In genomic region chr10:63677001-63677400, GRCh38 we compare ENCODE assay signal across 26 cellular contexts.
"Had no signal": no experiment of that assay in that cellular context is flagged by ENCODE, and none has a peak within 500 bp of the region (broad histone marks: within the 10 kb centered on the region; RNA-seq: fewer than 3 reads in every experiment).

No MANE protein-coding gene starts in this region.

- H3K9me3 Mint-ChIP-seq: activated CD4-positive, alpha-beta T cell treated with anti-CD3 and anti-CD28 coated beads, Interleukin-2, amount 10 ng/mL, durations not matched to agents 7 days and 5 days; activated naive CD4-positive, alpha-beta T cell treated with anti-CD3 and anti-CD28 coated beads, Interleukin-2, amount 10 ng/mL, durations not matched to agents 7 days and 5 days; activated naive CD8-positive, alpha-beta T cell treated with anti-CD3 and anti-CD28 coated beads, Interleukin-2, amount 50 U/mL, for 24 hours; activated T-cell treated with anti-CD3 and anti-CD28 coated beads, Interleukin-2, amount 50 U/mL, for 24 hours had no signal

- H3K27ac Mint-ChIP-seq: activated CD4-positive, alpha-beta T cell treated with anti-CD3 and anti-CD28 coated beads, Interleukin-2, amount 10 ng/mL, durations not matched to agents 7 days and 5 days; activated CD8-positive, alpha-beta T cell treated with anti-CD3 and anti-CD28 coated beads, Interleukin-2, amount 10 ng/mL, durations not matched to agents 7 days and 5 days; activated naive CD4-positive, alpha-beta T cell treated with anti-CD3 and anti-CD28 coated beads, Interleukin-2, amount 10 ng/mL, durations not matched to agents 7 days and 5 days; activated naive CD8-positive, alpha-beta T cell; activated naive CD8-positive, alpha-beta T cell treated with anti-CD3 and anti-CD28 coated beads, Interleukin-2, amount 50 U/mL, for 24 hours; activated T-cell treated with anti-CD3 and anti-CD28 coated beads, Interleukin-2, amount 50 U/mL, for 24 hours had no signal

- DNase-seq: activated CD4-positive, alpha-beta T cell treated with anti-CD3 and anti-CD28 coated beads, Interleukin-2, amount 10 ng/mL, durations not matched to agents 7 days and 5 days; activated CD4-positive, alpha-beta T cell treated with anti-CD3 and anti-CD28 coated beads, Interleukin-2, amount 50 U/mL, for 48 hours; activated CD8-positive, alpha-beta T cell treated with anti-CD3 and anti-CD28 coated beads, Interleukin-2, amount 10 ng/mL, durations not matched to agents 7 days and 5 days; activated gamma-delta T cell treated with Interleukin-2 at 50 U/mL for 16 hours; activated naive CD4-positive, alpha-beta T cell treated with anti-CD3 and anti-CD28 coated beads, Interleukin-2, amount 10 ng/mL, durations not matched to agents 7 days and 5 days; activated naive CD8-positive, alpha-beta T cell treated with anti-CD3 and anti-CD28 coated beads, Interleukin-2, amount 50 U/mL, for 24 hours; activated T-cell treated with anti-CD3 and anti-CD28 coated beads, Interleukin-2, amount 50 U/mL, for 24 hours; anterior cingulate cortex; caudate nucleus; cerebellar nuclear complex; NCI-H1048; NCI-H1105 treated with DMSO at 0.1 percent for 48 hours; NCI-H1436; NCI-H1694; NCI-H1930; NCI-H2081 treated with DMSO at 0.1 percent for 48 hours; NCI-H345; NCI-H524 treated with DMSO at 0.1 percent for 48 hours; SHP77; SJCRH30 had no signal

- H3K36me3 Mint-ChIP-seq: activated naive CD4-positive, alpha-beta T cell treated with anti-CD3 and anti-CD28 coated beads, Interleukin-2, amount 10 ng/mL, durations not matched to agents 7 days and 5 days; brain had no signal

- H3K4me1 Mint-ChIP-seq: activated naive CD4-positive, alpha-beta T cell treated with anti-CD3 and anti-CD28 coated beads, Interleukin-2, amount 10 ng/mL, durations not matched to agents 7 days and 5 days; activated naive CD8-positive, alpha-beta T cell treated with anti-CD3 and anti-CD28 coated beads, Interleukin-2, amount 50 U/mL, for 24 hours had no signal

- H3K4me3 Mint-ChIP-seq: activated CD4-positive, alpha-beta T cell treated with anti-CD3 and anti-CD28 coated beads, Interleukin-2, amount 10 ng/mL, durations not matched to agents 7 days and 5 days; activated CD8-positive, alpha-beta T cell treated with anti-CD3 and anti-CD28 coated beads, Interleukin-2, amount 10 ng/mL, durations not matched to agents 7 days and 5 days; activated naive CD4-positive, alpha-beta T cell treated with anti-CD3 and anti-CD28 coated beads, Interleukin-2, amount 10 ng/mL, durations not matched to agents 7 days and 5 days; activated naive CD8-positive, alpha-beta T cell; activated naive CD8-positive, alpha-beta T cell treated with anti-CD3 and anti-CD28 coated beads, Interleukin-2, amount 50 U/mL, for 24 hours; activated T-cell treated with anti-CD3 and anti-CD28 coated beads, Interleukin-2, amount 50 U/mL, for 24 hours; brain had no signal

- FAIRE-seq: bronchial epithelial cell, colon, TTC549 had no signal

- ATAC-seq: activated CD8-positive, alpha-beta T cell treated with anti-CD3 and anti-CD28 coated beads, Interleukin-2, amount 10 ng/mL, durations not matched to agents 7 days and 5 days; activated naive CD8-positive, alpha-beta T cell treated with anti-CD3 and anti-CD28 coated beads, Interleukin-2, amount 50 U/mL, for 24 hours; Panc1 had no signal

- H3K27me3 Mint-ChIP-seq: activated CD4-positive, alpha-beta T cell treated with anti-CD3 and anti-CD28 coated beads, Interleukin-2, amount 10 ng/mL, durations not matched to agents 7 days and 5 days; activated naive CD8-positive, alpha-beta T cell treated with anti-CD3 and anti-CD28 coated beads, Interleukin-2, amount 50 U/mL, for 24 hours had no signal
